In the genomic region with DNA sequence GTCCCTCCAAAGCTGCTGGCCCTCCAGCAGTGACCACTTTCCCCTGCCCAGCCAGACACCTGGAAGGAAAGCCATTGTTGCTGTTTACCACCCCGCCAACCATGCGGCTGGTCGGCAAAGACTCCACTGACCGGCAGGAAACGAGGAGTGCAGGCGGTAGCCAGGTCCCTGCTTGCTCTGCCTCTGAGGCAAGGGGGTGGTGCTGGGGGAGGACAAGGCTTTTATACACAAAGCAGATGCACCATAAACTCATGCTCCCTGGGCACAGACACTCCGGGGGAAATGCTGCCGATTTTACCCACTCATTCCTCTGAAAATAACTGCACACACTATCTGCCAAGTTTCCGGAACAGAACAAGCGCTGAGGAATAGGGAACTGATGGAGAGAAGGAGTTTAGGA, we compare ENCODE assay signal across 1 cellular context.
TF ChIP-seq lines count a peak whose summit lies in the region.

No MANE protein-coding gene starts in this region.

TF ChIP-seq in HepG2, 621 proteins besides CTCF, POLR2A, EP300 and RAD21 (continued from another document and continues in another):
- TF ChIP-seq, protein P1, sequence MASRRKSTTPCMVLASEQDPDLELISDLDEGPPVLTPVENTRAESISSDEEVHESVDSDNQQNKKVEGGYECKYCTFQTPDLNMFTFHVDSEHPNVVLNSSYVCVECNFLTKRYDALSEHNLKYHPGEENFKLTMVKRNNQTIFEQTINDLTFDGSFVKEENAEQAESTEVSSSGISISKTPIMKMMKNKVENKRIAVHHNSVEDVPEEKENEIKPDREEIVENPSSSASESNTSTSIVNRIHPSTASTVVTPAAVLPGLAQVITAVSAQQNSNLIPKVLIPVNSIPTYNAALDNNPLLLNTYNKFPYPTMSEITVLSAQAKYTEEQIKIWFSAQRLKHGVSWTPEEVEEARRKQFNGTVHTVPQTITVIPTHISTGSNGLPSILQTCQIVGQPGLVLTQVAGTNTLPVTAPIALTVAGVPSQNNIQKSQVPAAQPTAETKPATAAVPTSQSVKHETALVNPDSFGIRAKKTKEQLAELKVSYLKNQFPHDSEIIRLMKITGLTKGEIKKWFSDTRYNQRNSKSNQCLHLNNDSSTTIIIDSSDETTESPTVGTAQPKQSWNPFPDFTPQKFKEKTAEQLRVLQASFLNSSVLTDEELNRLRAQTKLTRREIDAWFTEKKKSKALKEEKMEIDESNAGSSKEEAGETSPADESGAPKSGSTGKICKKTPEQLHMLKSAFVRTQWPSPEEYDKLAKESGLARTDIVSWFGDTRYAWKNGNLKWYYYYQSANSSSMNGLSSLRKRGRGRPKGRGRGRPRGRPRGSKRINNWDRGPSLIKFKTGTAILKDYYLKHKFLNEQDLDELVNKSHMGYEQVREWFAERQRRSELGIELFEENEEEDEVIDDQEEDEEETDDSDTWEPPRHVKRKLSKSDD (CRISPR knock-in tag; IDR thresholded peaks at IDR 0.05; ENCODE audit: low read depth), result no peak
- TF ChIP-seq, protein P2, sequence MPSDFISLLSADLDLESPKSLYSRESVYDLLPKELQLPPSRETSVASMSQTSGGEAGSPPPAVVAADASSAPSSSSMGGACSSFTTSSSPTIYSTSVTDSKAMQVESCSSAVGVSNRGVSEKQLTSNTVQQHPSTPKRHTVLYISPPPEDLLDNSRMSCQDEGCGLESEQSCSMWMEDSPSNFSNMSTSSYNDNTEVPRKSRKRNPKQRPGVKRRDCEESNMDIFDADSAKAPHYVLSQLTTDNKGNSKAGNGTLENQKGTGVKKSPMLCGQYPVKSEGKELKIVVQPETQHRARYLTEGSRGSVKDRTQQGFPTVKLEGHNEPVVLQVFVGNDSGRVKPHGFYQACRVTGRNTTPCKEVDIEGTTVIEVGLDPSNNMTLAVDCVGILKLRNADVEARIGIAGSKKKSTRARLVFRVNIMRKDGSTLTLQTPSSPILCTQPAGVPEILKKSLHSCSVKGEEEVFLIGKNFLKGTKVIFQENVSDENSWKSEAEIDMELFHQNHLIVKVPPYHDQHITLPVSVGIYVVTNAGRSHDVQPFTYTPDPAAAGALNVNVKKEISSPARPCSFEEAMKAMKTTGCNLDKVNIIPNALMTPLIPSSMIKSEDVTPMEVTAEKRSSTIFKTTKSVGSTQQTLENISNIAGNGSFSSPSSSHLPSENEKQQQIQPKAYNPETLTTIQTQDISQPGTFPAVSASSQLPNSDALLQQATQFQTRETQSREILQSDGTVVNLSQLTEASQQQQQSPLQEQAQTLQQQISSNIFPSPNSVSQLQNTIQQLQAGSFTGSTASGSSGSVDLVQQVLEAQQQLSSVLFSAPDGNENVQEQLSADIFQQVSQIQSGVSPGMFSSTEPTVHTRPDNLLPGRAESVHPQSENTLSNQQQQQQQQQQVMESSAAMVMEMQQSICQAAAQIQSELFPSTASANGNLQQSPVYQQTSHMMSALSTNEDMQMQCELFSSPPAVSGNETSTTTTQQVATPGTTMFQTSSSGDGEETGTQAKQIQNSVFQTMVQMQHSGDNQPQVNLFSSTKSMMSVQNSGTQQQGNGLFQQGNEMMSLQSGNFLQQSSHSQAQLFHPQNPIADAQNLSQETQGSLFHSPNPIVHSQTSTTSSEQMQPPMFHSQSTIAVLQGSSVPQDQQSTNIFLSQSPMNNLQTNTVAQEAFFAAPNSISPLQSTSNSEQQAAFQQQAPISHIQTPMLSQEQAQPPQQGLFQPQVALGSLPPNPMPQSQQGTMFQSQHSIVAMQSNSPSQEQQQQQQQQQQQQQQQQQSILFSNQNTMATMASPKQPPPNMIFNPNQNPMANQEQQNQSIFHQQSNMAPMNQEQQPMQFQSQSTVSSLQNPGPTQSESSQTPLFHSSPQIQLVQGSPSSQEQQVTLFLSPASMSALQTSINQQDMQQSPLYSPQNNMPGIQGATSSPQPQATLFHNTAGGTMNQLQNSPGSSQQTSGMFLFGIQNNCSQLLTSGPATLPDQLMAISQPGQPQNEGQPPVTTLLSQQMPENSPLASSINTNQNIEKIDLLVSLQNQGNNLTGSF (CRISPR knock-in tag; IDR thresholded peaks at IDR 0.05), result no peak
- TF ChIP-seq TARDBP (CRISPR knock-in tag; IDR thresholded peaks at IDR 0.05) (no peak), ZNF749 (CRISPR knock-in tag; IDR thresholded peaks at IDR 0.05; ENCODE audit: borderline replicate concordance) (no peak), ZBTB21 (CRISPR knock-in tag; IDR thresholded peaks at IDR 0.05) (no peak), ZNF839 (CRISPR knock-in tag; IDR thresholded peaks at IDR 0.05; ENCODE audit: borderline replicate concordance) (0 out of 2 replicates have a peak, but pooled peaks have one; percentile 28), BCL6 (CRISPR knock-in tag; IDR thresholded peaks at IDR 0.05) (no peak), NFIB (CRISPR knock-in tag; IDR thresholded peaks at IDR 0.05; ENCODE audit: borderline replicate concordance) (no peak), KLF13 (CRISPR knock-in tag; IDR thresholded peaks at IDR 0.05) (peak; percentile 58; the same call in 1 of the 2 replicates), FOSL1 (CRISPR knock-in tag; IDR thresholded peaks at IDR 0.05; ENCODE audit: borderline replicate concordance) (no peak), SNAI1 (CRISPR knock-in tag; IDR thresholded peaks at IDR 0.05; ENCODE audit: borderline replicate concordance) (no peak), ZFP37 (CRISPR knock-in tag; IDR thresholded peaks at IDR 0.05; ENCODE audit: borderline replicate concordance) (no peak), PAF1 (CRISPR knock-in tag; IDR thresholded peaks at IDR 0.05) (no peak)
- TF ChIP-seq, protein P3, sequence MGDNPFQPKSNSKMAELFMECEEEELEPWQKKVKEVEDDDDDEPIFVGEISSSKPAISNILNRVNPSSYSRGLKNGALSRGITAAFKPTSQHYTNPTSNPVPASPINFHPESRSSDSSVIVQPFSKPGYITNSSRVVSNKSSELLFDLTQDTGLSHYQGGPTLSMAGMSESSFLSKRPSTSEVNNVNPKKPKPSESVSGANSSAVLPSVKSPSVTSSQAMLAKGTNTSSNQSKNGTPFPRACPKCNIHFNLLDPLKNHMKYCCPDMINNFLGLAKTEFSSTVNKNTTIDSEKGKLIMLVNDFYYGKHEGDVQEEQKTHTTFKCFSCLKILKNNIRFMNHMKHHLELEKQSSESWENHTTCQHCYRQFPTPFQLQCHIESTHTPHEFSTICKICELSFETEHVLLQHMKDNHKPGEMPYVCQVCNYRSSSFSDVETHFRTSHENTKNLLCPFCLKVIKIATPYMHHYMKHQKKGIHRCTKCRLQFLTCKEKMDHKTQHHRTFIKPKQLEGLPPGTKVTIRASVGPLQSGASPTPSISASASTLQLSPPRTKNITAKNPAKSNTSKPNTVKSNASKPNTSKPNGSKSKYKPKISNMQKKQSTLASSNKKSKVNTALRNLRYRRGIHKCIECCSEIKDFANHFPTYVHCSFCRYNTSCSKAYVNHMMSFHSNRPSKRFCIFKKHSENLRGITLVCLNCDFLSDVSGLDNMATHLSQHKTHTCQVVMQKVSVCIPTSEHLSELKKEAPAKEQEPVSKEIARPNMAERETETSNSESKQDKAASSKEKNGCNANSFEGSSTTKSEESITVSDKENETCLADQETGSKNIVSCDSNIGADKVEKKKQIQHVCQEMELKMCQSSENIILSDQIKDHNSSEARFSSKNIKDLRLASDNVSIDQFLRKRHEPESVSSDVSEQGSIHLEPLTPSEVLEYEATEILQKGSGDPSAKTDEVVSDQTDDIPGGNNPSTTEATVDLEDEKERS (CRISPR knock-in tag; IDR thresholded peaks at IDR 0.05), result no peak
- TF ChIP-seq, protein P4, sequence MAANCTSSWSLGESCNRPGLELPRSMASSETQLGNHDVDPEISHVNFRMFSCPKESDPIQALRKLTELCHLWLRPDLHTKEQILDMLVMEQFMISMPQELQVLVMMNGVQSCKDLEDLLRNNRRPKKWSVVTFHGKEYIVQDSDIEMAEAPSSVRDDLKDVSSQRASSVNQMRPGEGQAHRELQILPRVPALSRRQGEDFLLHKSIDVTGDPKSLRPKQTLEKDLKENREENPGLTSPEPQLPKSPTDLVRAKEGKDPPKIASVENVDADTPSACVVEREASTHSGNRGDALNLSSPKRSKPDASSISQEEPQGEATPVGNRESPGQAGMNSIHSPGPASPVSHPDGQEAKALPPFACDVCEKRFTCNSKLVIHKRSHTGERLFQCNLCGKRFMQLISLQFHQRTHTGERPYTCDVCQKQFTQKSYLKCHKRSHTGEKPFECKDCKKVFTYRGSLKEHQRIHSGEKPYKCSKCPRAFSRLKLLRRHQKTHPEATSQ (CRISPR knock-in tag; IDR thresholded peaks at IDR 0.05; ENCODE audit: borderline replicate concordance), result no peak
- TF ChIP-seq, protein P5, sequence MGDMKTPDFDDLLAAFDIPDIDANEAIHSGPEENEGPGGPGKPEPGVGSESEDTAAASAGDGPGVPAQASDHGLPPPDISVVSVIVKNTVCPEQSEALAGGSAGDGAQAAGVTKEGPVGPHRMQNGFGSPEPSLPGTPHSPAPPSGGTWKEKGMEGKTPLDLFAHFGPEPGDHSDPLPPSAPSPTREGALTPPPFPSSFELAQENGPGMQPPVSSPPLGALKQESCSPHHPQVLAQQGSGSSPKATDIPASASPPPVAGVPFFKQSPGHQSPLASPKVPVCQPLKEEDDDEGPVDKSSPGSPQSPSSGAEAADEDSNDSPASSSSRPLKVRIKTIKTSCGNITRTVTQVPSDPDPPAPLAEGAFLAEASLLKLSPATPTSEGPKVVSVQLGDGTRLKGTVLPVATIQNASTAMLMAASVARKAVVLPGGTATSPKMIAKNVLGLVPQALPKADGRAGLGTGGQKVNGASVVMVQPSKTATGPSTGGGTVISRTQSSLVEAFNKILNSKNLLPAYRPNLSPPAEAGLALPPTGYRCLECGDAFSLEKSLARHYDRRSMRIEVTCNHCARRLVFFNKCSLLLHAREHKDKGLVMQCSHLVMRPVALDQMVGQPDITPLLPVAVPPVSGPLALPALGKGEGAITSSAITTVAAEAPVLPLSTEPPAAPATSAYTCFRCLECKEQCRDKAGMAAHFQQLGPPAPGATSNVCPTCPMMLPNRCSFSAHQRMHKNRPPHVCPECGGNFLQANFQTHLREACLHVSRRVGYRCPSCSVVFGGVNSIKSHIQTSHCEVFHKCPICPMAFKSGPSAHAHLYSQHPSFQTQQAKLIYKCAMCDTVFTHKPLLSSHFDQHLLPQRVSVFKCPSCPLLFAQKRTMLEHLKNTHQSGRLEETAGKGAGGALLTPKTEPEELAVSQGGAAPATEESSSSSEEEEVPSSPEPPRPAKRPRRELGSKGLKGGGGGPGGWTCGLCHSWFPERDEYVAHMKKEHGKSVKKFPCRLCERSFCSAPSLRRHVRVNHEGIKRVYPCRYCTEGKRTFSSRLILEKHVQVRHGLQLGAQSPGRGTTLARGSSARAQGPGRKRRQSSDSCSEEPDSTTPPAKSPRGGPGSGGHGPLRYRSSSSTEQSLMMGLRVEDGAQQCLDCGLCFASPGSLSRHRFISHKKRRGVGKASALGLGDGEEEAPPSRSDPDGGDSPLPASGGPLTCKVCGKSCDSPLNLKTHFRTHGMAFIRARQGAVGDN (CRISPR knock-in tag; IDR thresholded peaks at IDR 0.05), result peak; percentile 40
- TF ChIP-seq, protein P6, sequence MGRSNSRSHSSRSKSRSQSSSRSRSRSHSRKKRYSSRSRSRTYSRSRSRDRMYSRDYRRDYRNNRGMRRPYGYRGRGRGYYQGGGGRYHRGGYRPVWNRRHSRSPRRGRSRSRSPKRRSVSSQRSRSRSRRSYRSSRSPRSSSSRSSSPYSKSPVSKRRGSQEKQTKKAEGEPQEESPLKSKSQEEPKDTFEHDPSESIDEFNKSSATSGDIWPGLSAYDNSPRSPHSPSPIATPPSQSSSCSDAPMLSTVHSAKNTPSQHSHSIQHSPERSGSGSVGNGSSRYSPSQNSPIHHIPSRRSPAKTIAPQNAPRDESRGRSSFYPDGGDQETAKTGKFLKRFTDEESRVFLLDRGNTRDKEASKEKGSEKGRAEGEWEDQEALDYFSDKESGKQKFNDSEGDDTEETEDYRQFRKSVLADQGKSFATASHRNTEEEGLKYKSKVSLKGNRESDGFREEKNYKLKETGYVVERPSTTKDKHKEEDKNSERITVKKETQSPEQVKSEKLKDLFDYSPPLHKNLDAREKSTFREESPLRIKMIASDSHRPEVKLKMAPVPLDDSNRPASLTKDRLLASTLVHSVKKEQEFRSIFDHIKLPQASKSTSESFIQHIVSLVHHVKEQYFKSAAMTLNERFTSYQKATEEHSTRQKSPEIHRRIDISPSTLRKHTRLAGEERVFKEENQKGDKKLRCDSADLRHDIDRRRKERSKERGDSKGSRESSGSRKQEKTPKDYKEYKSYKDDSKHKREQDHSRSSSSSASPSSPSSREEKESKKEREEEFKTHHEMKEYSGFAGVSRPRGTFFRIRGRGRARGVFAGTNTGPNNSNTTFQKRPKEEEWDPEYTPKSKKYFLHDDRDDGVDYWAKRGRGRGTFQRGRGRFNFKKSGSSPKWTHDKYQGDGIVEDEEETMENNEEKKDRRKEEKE (IDR thresholded peaks at IDR 0.05), result no peak
- TF ChIP-seq, protein P7, sequence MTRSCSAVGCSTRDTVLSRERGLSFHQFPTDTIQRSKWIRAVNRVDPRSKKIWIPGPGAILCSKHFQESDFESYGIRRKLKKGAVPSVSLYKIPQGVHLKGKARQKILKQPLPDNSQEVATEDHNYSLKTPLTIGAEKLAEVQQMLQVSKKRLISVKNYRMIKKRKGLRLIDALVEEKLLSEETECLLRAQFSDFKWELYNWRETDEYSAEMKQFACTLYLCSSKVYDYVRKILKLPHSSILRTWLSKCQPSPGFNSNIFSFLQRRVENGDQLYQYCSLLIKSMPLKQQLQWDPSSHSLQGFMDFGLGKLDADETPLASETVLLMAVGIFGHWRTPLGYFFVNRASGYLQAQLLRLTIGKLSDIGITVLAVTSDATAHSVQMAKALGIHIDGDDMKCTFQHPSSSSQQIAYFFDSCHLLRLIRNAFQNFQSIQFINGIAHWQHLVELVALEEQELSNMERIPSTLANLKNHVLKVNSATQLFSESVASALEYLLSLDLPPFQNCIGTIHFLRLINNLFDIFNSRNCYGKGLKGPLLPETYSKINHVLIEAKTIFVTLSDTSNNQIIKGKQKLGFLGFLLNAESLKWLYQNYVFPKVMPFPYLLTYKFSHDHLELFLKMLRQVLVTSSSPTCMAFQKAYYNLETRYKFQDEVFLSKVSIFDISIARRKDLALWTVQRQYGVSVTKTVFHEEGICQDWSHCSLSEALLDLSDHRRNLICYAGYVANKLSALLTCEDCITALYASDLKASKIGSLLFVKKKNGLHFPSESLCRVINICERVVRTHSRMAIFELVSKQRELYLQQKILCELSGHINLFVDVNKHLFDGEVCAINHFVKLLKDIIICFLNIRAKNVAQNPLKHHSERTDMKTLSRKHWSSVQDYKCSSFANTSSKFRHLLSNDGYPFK (CRISPR knock-in tag; IDR thresholded peaks at IDR 0.05; ENCODE audit: borderline replicate concordance), result no peak
